27 cellular contexts compared by ENCODE assay signal in genomic region chr15:78960308-78960707, GRCh38.
"Had no signal": no experiment of that assay in that cellular context is flagged by ENCODE, and none has a peak within 500 bp of the region (broad histone marks: within the 10 kb centered on the region; RNA-seq: fewer than 3 reads in every experiment).

No MANE protein-coding gene starts in this region.

- H3K4me1 Mint-ChIP-seq: activated CD4-positive, alpha-beta T cell treated with anti-CD3 and anti-CD28 coated beads for 36 hours; activated CD4-positive, alpha-beta T cell treated with anti-CD3 and anti-CD28 coated beads, Interleukin-2, amount 10 ng/mL, durations not matched to agents 24 days and 14 days; activated CD8-positive, alpha-beta memory T cell treated with anti-CD3 and anti-CD28 coated beads, Interleukin-2, amount 10 ng/mL, durations not matched to agents 7 days and 5 days; central memory CD8-positive, alpha-beta T cell had no signal

- H3K27ac Mint-ChIP-seq: activated CD4-positive, alpha-beta memory T cell treated with anti-CD3 and anti-CD28 coated beads for 36 hours; activated CD4-positive, alpha-beta T cell treated with anti-CD3 and anti-CD28 coated beads for 36 hours; activated CD4-positive, alpha-beta T cell treated with anti-CD3 and anti-CD28 coated beads, Interleukin-2, amount 10 ng/mL, durations not matched to agents 24 days and 14 days; activated CD8-positive, alpha-beta memory T cell treated with anti-CD3 and anti-CD28 coated beads, Interleukin-2, amount 10 ng/mL, durations not matched to agents 7 days and 5 days; activated CD8-positive, alpha-beta T cell treated with anti-CD3 and anti-CD28 coated beads, Interleukin-2, amount 10 ng/mL, durations not matched to agents 7 days and 5 days; activated naive CD8-positive, alpha-beta T cell; activated T-cell treated with anti-CD3 and anti-CD28 coated beads, Interleukin-2, amount 50 U/mL, for 72 hours had no signal

- H3K27me3 Mint-ChIP-seq: activated CD4-positive, alpha-beta memory T cell treated with anti-CD3 and anti-CD28 coated beads for 36 hours; activated CD4-positive, alpha-beta T cell treated with anti-CD3 and anti-CD28 coated beads for 36 hours; activated CD4-positive, alpha-beta T cell treated with anti-CD3 and anti-CD28 coated beads, Interleukin-2, amount 10 ng/mL, durations not matched to agents 24 days and 14 days; central memory CD8-positive, alpha-beta T cell had no signal

- ATAC-seq: activated CD4-positive, alpha-beta T cell treated with anti-CD3 and anti-CD28 coated beads for 36 hours; activated CD8-positive, alpha-beta memory T cell treated with anti-CD3 and anti-CD28 coated beads, Interleukin-2, amount 10 ng/mL, durations not matched to agents 7 days and 5 days; activated CD8-positive, alpha-beta T cell treated with anti-CD3 and anti-CD28 coated beads, Interleukin-2, amount 10 ng/mL, durations not matched to agents 7 days and 5 days; activated T-cell treated with anti-CD3 and anti-CD28 coated beads, Interleukin-2, amount 50 U/mL, for 72 hours; esophagus mucosa had no signal

- H3K36me3 Mint-ChIP-seq: activated CD4-positive, alpha-beta memory T cell treated with anti-CD3 and anti-CD28 coated beads for 36 hours; activated CD8-positive, alpha-beta memory T cell treated with anti-CD3 and anti-CD28 coated beads, Interleukin-2, amount 10 ng/mL, durations not matched to agents 7 days and 5 days had no signal

- H3K27me3 ChIP-seq: brain microvascular endothelial cell had no signal

- H3K27ac ChIP-seq: brain microvascular endothelial cell had no signal

- H3K9me3 Mint-ChIP-seq: activated CD4-positive, alpha-beta memory T cell treated with anti-CD3 and anti-CD28 coated beads for 36 hours; activated CD4-positive, alpha-beta T cell treated with anti-CD3 and anti-CD28 coated beads, Interleukin-2, amount 10 ng/mL, durations not matched to agents 24 days and 14 days; activated T-cell treated with anti-CD3 and anti-CD28 coated beads, Interleukin-2, amount 50 U/mL, for 72 hours; central memory CD8-positive, alpha-beta T cell had no signal

- FAIRE-seq: astrocyte, bronchial epithelial cell, colon, frontal cortex had no signal

- H3K36me3 ChIP-seq: brain microvascular endothelial cell had no signal

- H3K4me3 Mint-ChIP-seq: activated CD4-positive, alpha-beta memory T cell treated with anti-CD3 and anti-CD28 coated beads for 36 hours; activated CD4-positive, alpha-beta T cell treated with anti-CD3 and anti-CD28 coated beads for 36 hours; activated CD4-positive, alpha-beta T cell treated with anti-CD3 and anti-CD28 coated beads, Interleukin-2, amount 10 ng/mL, durations not matched to agents 24 days and 14 days; activated CD8-positive, alpha-beta memory T cell treated with anti-CD3 and anti-CD28 coated beads, Interleukin-2, amount 10 ng/mL, durations not matched to agents 7 days and 5 days; activated CD8-positive, alpha-beta T cell treated with anti-CD3 and anti-CD28 coated beads, Interleukin-2, amount 10 ng/mL, durations not matched to agents 7 days and 5 days; activated naive CD8-positive, alpha-beta T cell; activated T-cell treated with anti-CD3 and anti-CD28 coated beads, Interleukin-2, amount 50 U/mL, for 72 hours; central memory CD8-positive, alpha-beta T cell had no signal

- DNase-seq: activated CD4-positive, alpha-beta memory T cell treated with anti-CD3 and anti-CD28 coated beads for 36 hours; activated CD4-positive, alpha-beta T cell treated with anti-CD3 and anti-CD28 coated beads for 36 hours; activated CD4-positive, alpha-beta T cell treated with anti-CD3 and anti-CD28 coated beads, Interleukin-2, amount 10 ng/mL, durations not matched to agents 24 days and 14 days; activated CD4-positive, CD25-positive, alpha-beta regulatory T cell; activated CD4-positive, CD25-positive, alpha-beta regulatory T cell treated with anti-CD3 and anti-CD28 coated beads, Interleukin-2, amount 50 U/mL, for 72 hours; activated CD8-positive, alpha-beta memory T cell treated with anti-CD3 and anti-CD28 coated beads, Interleukin-2, amount 10 ng/mL, durations not matched to agents 7 days and 5 days; activated CD8-positive, alpha-beta memory T cell treated with anti-CD3 and anti-CD28 coated beads, Interleukin-2, amount 50 U/mL, for 4 hours; activated CD8-positive, alpha-beta T cell treated with anti-CD3 and anti-CD28 coated beads, Interleukin-2, amount 10 ng/mL, durations not matched to agents 7 days and 5 days; activated gamma-delta T cell; activated naive CD4-positive, alpha-beta T cell; activated naive CD4-positive, alpha-beta T cell treated with anti-CD3 and anti-CD28 coated beads, Interleukin-2, amount 50 U/mL, for 16 hours; activated T-cell treated with anti-CD3 and anti-CD28 coated beads, Interleukin-2, amount 50 U/mL, for 1 hour; activated T-cell treated with anti-CD3 and anti-CD28 coated beads, Interleukin-2, amount 50 U/mL, for 72 hours; amniotic stem cell; anterior cingulate cortex; brain microvascular endothelial cell; effector CD8-positive, alpha-beta T cell; foreskin fibroblast; head of caudate nucleus; T-helper 2 cell had no signal
